ENCODE assay signal across 8 cellular contexts in genomic region chr18:47204908-47205522, GRCh38. TPM values are rescaled to one million over a fixed set of nuclear protein-coding genes. Genes with fewer than 3 reads are reported as not detected.
DNase-seq lines count a peak whose midpoint lies in the region; ATAC-seq and TF ChIP-seq lines count a peak whose summit lies in the region.

No MANE protein-coding gene starts in this region.

- peak; percentile 23 to 73 (median 54) for TF ChIP-seq CTCF in sigmoid colon (IDR thresholded peaks at IDR 0.05)

- ATAC-seq in HG02870 (IDR thresholded peaks at IDR 0.05; ENCODE audit: unreplicated experiment), result no peak
- no peak for ATAC-seq in HG02759 (IDR thresholded peaks at IDR 0.05; ENCODE audit: unreplicated experiment)

- no peak for TF ChIP-seq POLR2A in sigmoid colon (IDR thresholded peaks at IDR 0.05)

- no peak for TF ChIP-seq EP300 in sigmoid colon (IDR thresholded peaks at IDR 0.05)

- H3K4me1 ChIP-seq in sigmoid colon, result no peaks in the 10 kb centered on the region

- no peak overlapping the region for H3K27ac ChIP-seq in sigmoid colon

- no peaks in the 10 kb centered on the region for H3K36me3 ChIP-seq in sigmoid colon

- DNase-seq in AML-193 (lab: John Stamatoyannopoulos, UW) (peak; percentile 22 to 55), GM19238 (ENCODE audit: insufficient read length, low spot score) (peak; percentile 3), NCI-H526 (lab: John Stamatoyannopoulos, UW) (peak; percentile 12 to 53), germinal center (ENCODE audit: low spot score) (peak; percentile 19), sigmoid colon (no peak)
- peak; percentile 30 to 45 for DNase-seq in activated T-cell treated with anti-CD3 and anti-CD28 coated beads, Interleukin-2, amount 50 U/mL, for 48 hours

- peaks cover 0 to 3% (median 0%) of the 10 kb centered on the region in 3 donors for H3K27me3 ChIP-seq in sigmoid colon

- no peak overlapping the region for H3K4me3 ChIP-seq in sigmoid colon

- no peaks in the 10 kb centered on the region for H3K9me3 ChIP-seq in sigmoid colon

- WGBS in sigmoid colon, 2 donors, result 52 to 53% methylated on average over 3 of the region's 3 CpGs

- intact Hi-C loops in sigmoid colon (cut with DNase I), result loop anchor here (2.0 kb wide), 1 partner anchor 104 kb away; no protein-coding TSS in a partner anchor

RNA-seq across cellular contexts. Expression of gene IER3IP1, which starts 28.9 kb away (rescaled TPM):
- 10 to 100 TPM in 3 of 4 donors, 1 to 10 TPM in 1; 7.1 to 15.7 (median 11.8) TPM for total RNA-seq in sigmoid colon
- 10 to 100 TPM; 12.6 to 20.4 (median 14.3) TPM for polyA plus RNA-seq in sigmoid colon

RNA-seq across cellular contexts. Expression of gene SKOR2, which starts 46.4 kb away (rescaled TPM):
- not detected for total RNA-seq in sigmoid colon
- polyA plus RNA-seq in sigmoid colon, result not detected

RNA-seq across cellular contexts. Expression of gene HDHD2, which starts 54.7 kb away (rescaled TPM):
- 10 to 100 TPM; 21.0 to 30.3 (median 25.6) TPM for total RNA-seq in sigmoid colon
- 10 to 100 TPM; 24.9 to 34.0 (median 30.6) TPM for polyA plus RNA-seq in sigmoid colon
